ENCODE assay signal across 8 cellular contexts in the genomic region with DNA sequence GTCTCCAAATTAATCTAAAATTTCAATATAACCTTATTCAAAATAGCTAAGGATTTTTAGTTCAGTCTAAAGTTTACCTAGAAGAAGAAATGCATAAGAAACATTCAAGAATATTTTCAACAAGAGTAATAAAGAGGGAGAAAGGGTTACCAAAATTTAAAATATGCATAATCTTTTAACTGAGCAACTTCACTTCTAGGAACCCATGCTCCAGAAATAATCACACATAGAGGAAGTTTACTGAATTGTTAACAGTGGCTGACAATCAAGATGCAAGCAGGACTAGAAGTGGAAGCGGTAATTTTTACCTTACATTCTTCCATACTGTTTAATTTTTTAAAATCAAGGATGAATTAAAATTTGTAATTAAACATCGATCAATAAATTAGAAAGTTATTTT. TPM values are rescaled to one million over a fixed set of nuclear protein-coding genes. Genes with fewer than 3 reads are reported as not detected.
DNase-seq lines count a peak whose midpoint lies in the region; ATAC-seq and TF ChIP-seq lines count a peak whose summit lies in the region.

No MANE protein-coding gene starts in this region.

- H3K4me3 Mint-ChIP-seq in activated T-helper 1 cell treated with anti-CD3 and anti-CD28 coated beads, Interleukin-12 subunit alpha, Interleukin-12 subunit beta, Interleukin-2, Interleukin-4 antibody, amounts not matched to agents 30 ng/mL and 10 ng/mL and 1 ng/mL, durations not matched to agents 14 hours and 24 hours and 36 hours, result peak overlapping the region; percentile 92

- H3K27me3 ChIP-seq in heart right ventricle (no peaks in the 10 kb centered on the region), left lung (no peaks in the 10 kb centered on the region), upper lobe of right lung (no peaks in the 10 kb centered on the region)

- no peaks in the 10 kb centered on the region for H3K9me3 Mint-ChIP-seq in activated T-helper 1 cell treated with anti-CD3 and anti-CD28 coated beads, Interleukin-12 subunit alpha, Interleukin-12 subunit beta, Interleukin-2, Interleukin-4 antibody, amounts not matched to agents 30 ng/mL and 10 ng/mL and 1 ng/mL, durations not matched to agents 14 hours and 24 hours and 36 hours

- H3K36me3 ChIP-seq in heart right ventricle (peaks cover 0 to 8% (median 0%) of the 10 kb centered on the region in 9 donors), left lung (peaks cover 0 to 7% of the 10 kb centered on the region in 2 donors), upper lobe of right lung (no peaks in the 10 kb centered on the region)

- no peak for ATAC-seq in heart right ventricle
- no peak for ATAC-seq in Right ventricle myocardium inferior
- ATAC-seq in left lung, result no peak
- no peak for ATAC-seq in upper lobe of right lung
- ATAC-seq in left lobe of liver, result no peak

- no peaks in the 10 kb centered on the region for H3K27me3 Mint-ChIP-seq in activated T-helper 1 cell treated with anti-CD3 and anti-CD28 coated beads, Interleukin-12 subunit alpha, Interleukin-12 subunit beta, Interleukin-2, Interleukin-4 antibody, amounts not matched to agents 30 ng/mL and 10 ng/mL and 1 ng/mL, durations not matched to agents 14 hours and 24 hours and 36 hours (ENCODE audit: insufficient read depth)

- H3K4me1 ChIP-seq in heart right ventricle (peaks cover 0 to 65% (median 42%) of the 10 kb centered on the region in 9 donors), left lung (peaks cover 9 to 53% of the 10 kb centered on the region in 2 donors), upper lobe of right lung (peaks cover 31% of the 10 kb centered on the region)

- TF ChIP-seq CTCF in heart right ventricle (IDR thresholded peaks at IDR 0.05) (no peak), left lung (IDR thresholded peaks at IDR 0.05) (no peak), upper lobe of right lung (IDR thresholded peaks at IDR 0.05) (no peak)

- H3K4me3 ChIP-seq in heart right ventricle (peak overlapping the region in 9 of 10 donors; percentile 66 to 90 (median 86)), left lung (peak overlapping the region; percentile 78 to 83), upper lobe of right lung (peak overlapping the region; percentile 80)

- peaks cover 59% of the 10 kb centered on the region for H3K4me1 Mint-ChIP-seq in activated T-helper 1 cell treated with anti-CD3 and anti-CD28 coated beads, Interleukin-12 subunit alpha, Interleukin-12 subunit beta, Interleukin-2, Interleukin-4 antibody, amounts not matched to agents 30 ng/mL and 10 ng/mL and 1 ng/mL, durations not matched to agents 14 hours and 24 hours and 36 hours (ENCODE audit: low read depth)

- H3K27ac ChIP-seq in heart right ventricle (peak overlapping the region in 4 of 10 donors; percentile 92 to 99 (median 99)), left lung (peak overlapping the region; percentile 99 to 100), upper lobe of right lung (peak overlapping the region; percentile 98)

- DNase-seq in heart right ventricle (no peak), Right ventricle myocardium inferior (ENCODE audit: missing footprints) (no peak), left lung (no peak), upper lobe of right lung (no peak), left lobe of liver (ENCODE audit: low spot score) (no peak), midbrain (lab: John Stamatoyannopoulos, UW) (no peak)
- DNase-seq in activated T-helper 1 cell treated with anti-CD3 and anti-CD28 coated beads, Interleukin-12 subunit alpha, Interleukin-12 subunit beta, Interleukin-2, Interleukin-4 antibody, amounts not matched to agents 30 ng/mL and 10 ng/mL and 1 ng/mL, durations not matched to agents 14 hours and 24 hours and 36 hours (ENCODE audit: low spot score), result no peak
- no peak for DNase-seq in stimulated activated CD8-positive, alpha-beta memory T cell treated with anti-CD3 and anti-CD28 coated beads, Interleukin-4, amount 100 ng/mL, for 48 hours

- peaks cover 4% of the 10 kb centered on the region for H3K36me3 Mint-ChIP-seq in activated T-helper 1 cell treated with anti-CD3 and anti-CD28 coated beads, Interleukin-12 subunit alpha, Interleukin-12 subunit beta, Interleukin-2, Interleukin-4 antibody, amounts not matched to agents 30 ng/mL and 10 ng/mL and 1 ng/mL, durations not matched to agents 14 hours and 24 hours and 36 hours (ENCODE audit: low read depth)

- H3K9me3 ChIP-seq in heart right ventricle, result peaks cover 0 to 8% (median 0%) of the 10 kb centered on the region in 11 donors
- no peaks in the 10 kb centered on the region for H3K9me3 ChIP-seq in left lung
- no peaks in the 10 kb centered on the region for H3K9me3 ChIP-seq in upper lobe of right lung

- intact Hi-C loops in heart right ventricle (cut with DNase I), result loop anchor here in 1 of 10 donors (5.0 kb wide), 1 partner anchor 36 kb away; no protein-coding TSS in a partner anchor
- intact Hi-C loops in Right ventricle myocardium inferior (cut with DNase I), result loop anchor here (5.0 kb wide), 1 partner anchor 681 kb away; no protein-coding TSS in a partner anchor
- intact Hi-C loops in activated T-helper 1 cell treated with anti-CD3 and anti-CD28 coated beads, Interleukin-12 subunit alpha, Interleukin-12 subunit beta, Interleukin-2, Interleukin-4 antibody, amounts not matched to agents 30 ng/mL and 10 ng/mL and 1 ng/mL, durations not matched to agents 14 hours and 24 hours and 36 hours (cut with micrococcal nuclease), result loop anchor here (2.0 to 10.0 kb wide), 5 partner anchors 29 to 1685 kb away; partner anchors contain the start of gene WDR36
- intact Hi-C loops in left lung (cut with DNase I), result no loop called here
- intact Hi-C loops in upper lobe of right lung (cut with DNase I), result no loop called here

- 25 to 41% methylated on average over 2 of the region's 2 CpGs for WGBS in heart right ventricle, 2 donors

- H3K27ac Mint-ChIP-seq in activated T-helper 1 cell treated with anti-CD3 and anti-CD28 coated beads, Interleukin-12 subunit alpha, Interleukin-12 subunit beta, Interleukin-2, Interleukin-4 antibody, amounts not matched to agents 30 ng/mL and 10 ng/mL and 1 ng/mL, durations not matched to agents 14 hours and 24 hours and 36 hours, result peak overlapping the region; percentile 16

RNA-seq across cellular contexts. Expression of gene PJA2, which starts 1.9 kb away (rescaled TPM):
- total RNA-seq in heart right ventricle (100 to 1,000 TPM in 1 of 10 donors, 10 to 100 TPM in 9; 78.7 to 103 (median 89.2) TPM), Right ventricle myocardium inferior (70.5 TPM), left lung (10 to 100 TPM; 81.4 to 83.7 TPM), upper lobe of right lung (93.9 TPM), left lobe of liver (38.9 TPM)
- 10 to 100 TPM; 15.6 to 29.8 TPM for polyA plus RNA-seq in heart right ventricle
- 40.2 and 41.4 TPM in 2 replicates for total RNA-seq in activated T-helper 1 cell treated with anti-CD3 and anti-CD28 coated beads, Interleukin-12 subunit alpha, Interleukin-12 subunit beta, Interleukin-2, Interleukin-4 antibody, amounts not matched to agents 30 ng/mL and 10 ng/mL and 1 ng/mL, durations not matched to agents 14 hours and 24 hours and 36 hours

Comparison
In these comparisons a context has a peak if more than half of its experiments do, and no peak if none do; other contexts are left out.
1. intact Hi-C loops: an anchor here in Right ventricle myocardium inferior (5.0 kb wide) and activated T-helper 1 cell treated with anti-CD3 and anti-CD28 coated beads, Interleukin-12 subunit alpha, Interleukin-12 subunit beta, Interleukin-2, Interleukin-4 antibody, amounts not matched to agents 30 ng/mL and 10 ng/mL and 1 ng/mL, durations not matched to agents 14 hours and 24 hours and 36 hours (2.0 to 10.0 kb wide); none called in left lung and upper lobe of right lung.